23 cellular contexts compared by ENCODE assay signal in the genomic region with DNA sequence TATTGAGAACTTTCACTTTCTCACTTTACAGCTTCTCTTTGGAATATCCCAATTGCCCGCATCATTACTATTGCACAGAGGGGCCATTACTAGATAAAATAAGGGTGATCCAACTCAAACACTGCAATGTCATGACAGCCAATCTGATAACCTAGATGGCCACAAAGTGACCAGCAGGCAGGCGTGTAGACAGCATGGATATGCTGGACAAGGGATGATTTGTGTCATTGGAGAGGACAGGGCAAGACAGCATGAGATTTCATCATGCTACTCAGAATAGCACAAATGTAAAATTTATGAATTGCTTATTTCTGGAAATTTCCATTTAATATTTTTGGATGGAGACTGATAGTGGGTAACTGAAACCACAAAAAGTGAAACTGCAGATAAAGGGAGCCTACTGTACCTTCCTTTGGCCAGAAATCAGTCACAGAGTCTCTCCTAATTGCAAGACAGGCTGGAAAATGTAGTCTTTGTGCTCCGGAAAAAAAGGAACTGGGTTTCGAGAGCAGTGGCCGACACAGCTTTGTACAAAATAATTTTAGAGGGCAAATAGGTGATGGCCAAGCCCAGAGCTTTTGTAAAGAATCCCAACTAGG.
"Had no signal": no experiment of that assay in that cellular context is flagged by ENCODE, and none has a peak within 500 bp of the region (broad histone marks: within the 10 kb centered on the region; RNA-seq: fewer than 3 reads in every experiment).

No MANE protein-coding gene starts in this region.

- ATAC-seq: activated CD8-positive, alpha-beta memory T cell treated with anti-CD3 and anti-CD28 coated beads, Interleukin-2, amount 10 ng/mL, durations not matched to agents 7 days and 5 days; activated CD8-positive, alpha-beta T cell treated with anti-CD3 and anti-CD28 coated beads for 36 hours; heart right ventricle; left colon; lower lobe of right lung; mucosa of descending colon had no signal

- H3K27ac Mint-ChIP-seq: activated CD4-positive, alpha-beta T cell treated with anti-CD3 and anti-CD28 coated beads, Interleukin-2, amount 10 ng/mL, durations not matched to agents 24 days and 14 days; activated CD8-positive, alpha-beta memory T cell treated with anti-CD3 and anti-CD28 coated beads, Interleukin-2, amount 10 ng/mL, durations not matched to agents 7 days and 5 days; activated CD8-positive, alpha-beta T cell treated with anti-CD3 and anti-CD28 coated beads for 36 hours; activated naive CD4-positive, alpha-beta T cell treated with anti-CD3 and anti-CD28 coated beads, Interleukin-2, amount 10 ng/mL, durations not matched to agents 7 days and 5 days; endodermal cell; naive B cell; T-helper 1 cell treated with Interleukin-12 subunit alpha and Interleukin-12 subunit beta and Interleukin-4 antibody, amounts not matched to agents 30 μg/mL and 1 μg/mL, for 36 hours had no signal

- FAIRE-seq: keratinocyte, urothelium cell line had no signal

- H3K36me3 Mint-ChIP-seq: activated naive CD4-positive, alpha-beta T cell treated with anti-CD3 and anti-CD28 coated beads, Interleukin-2, amount 10 ng/mL, durations not matched to agents 7 days and 5 days; naive B cell had no signal

- DNase-seq: activated CD4-positive, alpha-beta T cell treated with anti-CD3 and anti-CD28 coated beads, Interleukin-2, amount 10 ng/mL, durations not matched to agents 24 days and 14 days; activated CD8-positive, alpha-beta memory T cell treated with anti-CD3 and anti-CD28 coated beads, Interleukin-2, amount 10 ng/mL, durations not matched to agents 7 days and 5 days; activated CD8-positive, alpha-beta T cell treated with anti-CD3 and anti-CD28 coated beads for 36 hours; activated effector memory CD4-positive, alpha-beta T cell treated with anti-CD3 and anti-CD28 coated beads, Interleukin-2, amount 50 U/mL, for 16 hours; activated naive CD4-positive, alpha-beta T cell treated with anti-CD3 and anti-CD28 coated beads, Interleukin-2, amount 10 ng/mL, durations not matched to agents 7 days and 5 days; activated T-cell treated with anti-CD3 and anti-CD28 coated beads for 4 hours; amygdala; cerebellar nuclear complex; endodermal cell; heart right ventricle; left colon; lower lobe of right lung; mesendoderm; mucosa of descending colon; naive B cell; occipital lobe; stimulated activated CD4-positive, alpha-beta T cell treated with anti-CD3 and anti-CD28 coated beads, Interleukin-1b, Interleukin-23, amount 100 ng/mL, for 48 hours; stomach; T1000; transverse colon had no signal

- H3K9me3 Mint-ChIP-seq: activated naive CD4-positive, alpha-beta T cell treated with anti-CD3 and anti-CD28 coated beads, Interleukin-2, amount 10 ng/mL, durations not matched to agents 7 days and 5 days; endodermal cell; T-helper 1 cell treated with Interleukin-12 subunit alpha and Interleukin-12 subunit beta and Interleukin-4 antibody, amounts not matched to agents 30 μg/mL and 1 μg/mL, for 36 hours had no signal

- H3K4me3 Mint-ChIP-seq: activated CD4-positive, alpha-beta T cell treated with anti-CD3 and anti-CD28 coated beads, Interleukin-2, amount 10 ng/mL, durations not matched to agents 24 days and 14 days; activated CD8-positive, alpha-beta memory T cell treated with anti-CD3 and anti-CD28 coated beads, Interleukin-2, amount 10 ng/mL, durations not matched to agents 7 days and 5 days; activated CD8-positive, alpha-beta T cell treated with anti-CD3 and anti-CD28 coated beads for 36 hours; activated naive CD4-positive, alpha-beta T cell treated with anti-CD3 and anti-CD28 coated beads, Interleukin-2, amount 10 ng/mL, durations not matched to agents 7 days and 5 days; endodermal cell; naive B cell; T-helper 1 cell treated with Interleukin-12 subunit alpha and Interleukin-12 subunit beta and Interleukin-4 antibody, amounts not matched to agents 30 μg/mL and 1 μg/mL, for 36 hours had no signal
